9 cellular contexts compared by ENCODE assay signal in genomic region chr20:1185316-1185741, GRCh38. TPM values are rescaled to one million over a fixed set of nuclear protein-coding genes. Genes with fewer than 3 reads are reported as not detected.
DNase-seq lines count a peak whose midpoint lies in the region; ATAC-seq and TF ChIP-seq lines count a peak whose summit lies in the region.
"Had no signal": no experiment of that assay in that cellular context is flagged by ENCODE, and none has a peak within 500 bp of the region (broad histone marks: within the 10 kb centered on the region; RNA-seq: fewer than 3 reads in every experiment).

No MANE protein-coding gene starts in this region.

- peak; percentile 40 for ATAC-seq in WTC11
- peak; percentile 8 to 46 for ATAC-seq in right cardiac atrium
- ATAC-seq in thoracic aorta (ENCODE audit: insufficient number of reproducible peaks, low FRiP score, low read depth) = no peak
- no peak for ATAC-seq in GM18498 (IDR thresholded peaks at IDR 0.05; ENCODE audit: unreplicated experiment)
- ATAC-seq in HG03039 (IDR thresholded peaks at IDR 0.05; ENCODE audit: unreplicated experiment) = no peak

- H3K4me3 ChIP-seq in right cardiac atrium (ENCODE audit: low read length) (peak overlapping the region; percentile 80), thoracic aorta (peak overlapping the region; percentile 60)

- H3K4me1 Mint-ChIP-seq in WTC11 = peaks cover 21% of the 10 kb centered on the region

- no peak overlapping the region for H3K4me3 Mint-ChIP-seq in WTC11

- 1% methylated on average over 53 of the region's 54 CpGs for WGBS in right cardiac atrium

- intact Hi-C loops in right cardiac atrium (cut with DNase I) = no loop called here

- H3K36me3 Mint-ChIP-seq in WTC11 = no peaks in the 10 kb centered on the region

- POLR2A ChIA-PET in WTC11 (lab: Charles Lee) = interaction anchor here (0.9 kb wide), 1 partner anchor 13 kb away, joined by 3 read pairs; no protein-coding TSS in a partner anchor

- H3K27me3 ChIP-seq in right cardiac atrium (ENCODE audit: control insufficient read depth, insufficient read depth) = no peaks in the 10 kb centered on the region
- no peaks in the 10 kb centered on the region for H3K27me3 ChIP-seq in thoracic aorta (replicated peaks; ENCODE audit: insufficient read depth)

- H3K9me3 Mint-ChIP-seq in WTC11 = no peaks in the 10 kb centered on the region

- H3K36me3 ChIP-seq in thoracic aorta = no peaks in the 10 kb centered on the region

- H3K27ac Mint-ChIP-seq in WTC11 = no peak overlapping the region

- peaks cover 38% of the 10 kb centered on the region for H3K27me3 Mint-ChIP-seq in WTC11 (ENCODE audit: low read depth)

- H3K27ac ChIP-seq in right cardiac atrium (ENCODE audit: low read length) (no peak overlapping the region), thoracic aorta (no peak overlapping the region)

- no peak for TF ChIP-seq CTCF in WTC11 (IDR thresholded peaks at IDR 0.05)
- no peak for TF ChIP-seq CTCF in thoracic aorta (IDR thresholded peaks at IDR 0.05)

- CTCF ChIA-PET in WTC11 (lab: Charles Lee) = interaction anchor here (0.6 to 1.3 kb wide), 8 partner anchors 14 to 281 kb away, joined by 3 to 5 read pairs (median 3); partner anchors contain the start of genes NSFL1C and RAD21L1

- peak; percentile 14 for DNase-seq in activated CD4-positive, alpha-beta T cell treated with anti-CD3 and anti-CD28 coated beads for 48 hours
- DNase-seq in activated CD4-positive, alpha-beta T cell treated with anti-CD3 and anti-CD28 coated beads for 1 hour = no peak
- DNase-seq in WTC11 (ENCODE audit: low spot score) (peak; percentile 47), right cardiac atrium (peak in 1 of 3 donors; percentile 67), thoracic aorta (ENCODE audit: low spot score) (no peak), NCI-H226 (no peak)

- H3K9me3 ChIP-seq in right cardiac atrium (ENCODE audit: control insufficient read depth, low read length) (no peaks in the 10 kb centered on the region), thoracic aorta (no peaks in the 10 kb centered on the region)

- H3K4me1 ChIP-seq in right cardiac atrium (ENCODE audit: control insufficient read depth, insufficient read depth, low read length) = no peaks in the 10 kb centered on the region
- H3K4me1 ChIP-seq in thoracic aorta (ENCODE audit: control insufficient read depth in 1 of 2, low read depth in 2 of 2) = no peaks in the 10 kb centered on the region

TF ChIP-seq in WTC11, 78 proteins besides CTCF, POLR2A, EP300 and RAD21:
- no peak for TF ChIP-seq CREB1 (CRISPR knock-in tag; IDR thresholded peaks at IDR 0.05)
- TF ChIP-seq STAT6 (CRISPR knock-in tag; conservative IDR thresholded peaks at IDR 0.05; ENCODE audit: low read depth) = no peak
- TF ChIP-seq ETV6 (CRISPR knock-in tag; IDR thresholded peaks at IDR 0.05) = no peak
- TF ChIP-seq NFATC4 (CRISPR knock-in tag; IDR thresholded peaks at IDR 0.05) = no peak
- TF ChIP-seq KAT7 (CRISPR knock-in tag; IDR thresholded peaks at IDR 0.05; ENCODE audit: borderline replicate concordance) = no peak
- no peak for TF ChIP-seq CDX4 (CRISPR knock-in tag; IDR thresholded peaks at IDR 0.05; ENCODE audit: borderline replicate concordance)
- TF ChIP-seq AR (CRISPR knock-in tag; IDR thresholded peaks at IDR 0.05) = no peak
- no peak for TF ChIP-seq SMAD4 (CRISPR knock-in tag; IDR thresholded peaks at IDR 0.05)
- no peak for TF ChIP-seq FOXP4 (CRISPR knock-in tag; IDR thresholded peaks at IDR 0.05)

RNA-seq across cellular contexts. Expression of gene TMEM74B, which starts 0.5 kb away (rescaled TPM):
- total RNA-seq in WTC11 (2021) = 7.3 to 10.9 TPM (median 8.4 TPM) in 3 replicates
- total RNA-seq in right cardiac atrium = 1 to 10 TPM; 4.0 to 7.2 (median 4.7) TPM
- polyA plus RNA-seq in right cardiac atrium = 7.8 TPM
- total RNA-seq in thoracic aorta = not detected

RNA-seq across cellular contexts. Expression of gene C20orf202, which starts 17.9 kb away (rescaled TPM):
- total RNA-seq in WTC11 (2021) (0.11 to 0.22 TPM in 2 of 3 replicates, not detected in the other), right cardiac atrium (under 1 TPM; 0.15 to 0.31 (median 0.27) TPM), thoracic aorta (1 to 10 TPM in 1 of 2 donors, not detected in 1; 1.7 TPM)
- 0.27 TPM for polyA plus RNA-seq in right cardiac atrium

RNA-seq across cellular contexts. Expression of gene RAD21L1, which starts 40.5 kb away (rescaled TPM):
- total RNA-seq in WTC11 (2021) = 0.62 to 0.77 TPM (median 0.73 TPM) in 3 replicates
- total RNA-seq in right cardiac atrium = not detected
- polyA plus RNA-seq in right cardiac atrium = not detected
- not detected for total RNA-seq in thoracic aorta
- total RNA-seq: subcutaneous adipose tissue had no signal

Comparison
In these comparisons a context has a peak if more than half of its experiments do, and no peak if none do; other contexts are left out.
1. DNase-seq: peak in activated CD4-positive, alpha-beta T cell treated with anti-CD3 and anti-CD28 coated beads for 48 hours (single experiment) and WTC11 (single experiment); none in activated CD4-positive, alpha-beta T cell treated with anti-CD3 and anti-CD28 coated beads for 1 hour (single experiment), thoracic aorta (single experiment) and NCI-H226 (single experiment).
2. ATAC-seq: peak in WTC11 (single experiment) and right cardiac atrium (2 of 2); none in thoracic aorta (single experiment), GM18498 (single experiment) and HG03039 (single experiment).